In the genomic region with DNA sequence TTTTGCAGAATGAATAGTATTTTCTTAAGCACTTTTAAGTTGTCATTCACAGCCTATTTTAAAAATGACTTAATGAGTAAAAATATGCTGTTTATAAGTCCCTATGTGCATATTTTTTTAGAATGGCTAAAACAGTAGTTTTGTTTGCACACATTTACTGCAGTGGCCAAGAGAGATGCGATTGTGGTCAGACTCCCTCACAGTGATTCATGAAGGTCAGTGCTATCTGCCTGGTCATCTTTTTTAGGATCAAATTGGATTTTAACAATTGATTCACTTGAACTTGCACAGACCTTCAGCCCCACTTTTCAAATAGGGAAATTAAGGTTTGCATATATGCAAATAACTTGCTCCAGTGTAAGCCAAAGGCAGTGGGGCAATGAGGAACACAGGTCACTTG, we compare ENCODE assay signal across 17 cellular contexts.
A peak's percentile ranks its signal among the peaks of the same experiment; 100 is the strongest.
DNase-seq lines count a peak whose midpoint lies in the region; ATAC-seq and TF ChIP-seq lines count a peak whose summit lies in the region.
"Had no signal": no experiment of that assay in that cellular context is flagged by ENCODE, and none has a peak within 500 bp of the region (broad histone marks: within the 10 kb centered on the region; RNA-seq: fewer than 3 reads in every experiment).

No MANE protein-coding gene starts in this region.

- TF ChIP-seq CTCF in SK-N-SH (IDR thresholded peaks at IDR 0.05) (no peak), foreskin fibroblast (IDR thresholded peaks at IDR 0.05; ENCODE audit: low read depth, low read length) (no peak)

- H3K27ac ChIP-seq in SK-N-SH (ENCODE audit: low read depth in 2 of 2, low read length in 1 of 2) = no peak overlapping the region
- H3K27ac ChIP-seq: left ventricle myocardium inferior, neutrophil, spleen, tibial nerve had no signal

- no peaks in the 10 kb centered on the region for H3K36me3 ChIP-seq in SK-N-SH (replicated peaks in 1 of 2; ENCODE audit: control insufficient read depth in 1 of 2, insufficient read depth in 2 of 2, low read length in 1 of 2)
- H3K36me3 ChIP-seq: left ventricle myocardium inferior, neutrophil, spleen, tibial nerve had no signal

- TF ChIP-seq RAD21 in SK-N-SH (IDR thresholded peaks at IDR 0.05; ENCODE audit: low read length) = no peak

- H3K79me2 ChIP-seq in SK-N-SH (ENCODE audit: insufficient read depth) = no peaks in the 10 kb centered on the region

- no peaks in the 10 kb centered on the region for H3K9me2 ChIP-seq in SK-N-SH

- no peaks in the 10 kb centered on the region for H3F3A ChIP-seq in SK-N-SH (replicated peaks; ENCODE audit: insufficient read depth)

- 29% methylated on average over 1 of the region's 1 CpG for WGBS in SK-N-SH (ENCODE audit: low lambda C conversion rate)

- peaks cover 0 to 8% of the 10 kb centered on the region in 2 experiments; a peak in 2 of 4 replicates for H3K4me1 ChIP-seq in SK-N-SH (ENCODE audit: control insufficient read depth in 1 of 2, insufficient read depth in 2 of 2, low read depth in 1 of 2, low read length in 1 of 2)
- H3K4me1 ChIP-seq: left ventricle myocardium inferior, spleen, tibial nerve had no signal

- POLR2A ChIA-PET in SK-N-SH (lab: Yijun Ruan, JAX) = no interaction called here

- H3K9ac ChIP-seq in SK-N-SH = no peak overlapping the region

- no peak for ATAC-seq in HG02870 (IDR thresholded peaks at IDR 0.05; ENCODE audit: unreplicated experiment)
- no peak for ATAC-seq in GM19395 (IDR thresholded peaks at IDR 0.05; ENCODE audit: unreplicated experiment)
- ATAC-seq: effector memory CD8-positive, alpha-beta T cell; Right ventricle myocardium inferior had no signal

- H2AFZ ChIP-seq in SK-N-SH (ENCODE audit: low read depth) = no peak overlapping the region

- no peak overlapping the region for H3K4me3 ChIP-seq in SK-N-SH (ENCODE audit: low read depth in 2 of 2, low read length in 1 of 2)
- no peak overlapping the region for H3K4me3 ChIP-seq in foreskin fibroblast (ENCODE audit: low read depth in 1 of 2, low read length in 2 of 2)
- H3K4me3 ChIP-seq: left ventricle myocardium inferior, spleen, tibial nerve had no signal

- CTCF ChIA-PET in SK-N-SH (lab: Yijun Ruan, JAX) = interaction anchor here (1.0 kb wide), 1 partner anchor 259 kb away, joined by 3 read pairs; no protein-coding TSS in a partner anchor

- no peaks in the 10 kb centered on the region for H3K27me3 ChIP-seq in SK-N-SH (ENCODE audit: insufficient read depth)
- H3K27me3 ChIP-seq: tibial nerve had no signal

- DNase-seq in HCEC 1CT (peak; percentile 83), SK-N-SH (no peak), foreskin fibroblast (peak; percentile 42 to 45), DMS114 treated with DMSO at 0.1 percent for 48 hours (lab: John Stamatoyannopoulos, UW; ENCODE audit: unreplicated experiment) (no peak), AML-193 (lab: John Stamatoyannopoulos, UW) (no peak)
- DNase-seq: activated CD4-positive, alpha-beta T cell treated with anti-CD3 and anti-CD28 coated beads for 4 hours; effector memory CD8-positive, alpha-beta T cell; head of caudate nucleus; left ventricle myocardium inferior; NCI-H187; spleen; stimulated activated CD4-positive, alpha-beta T cell treated with anti-CD3 and anti-CD28 coated beads, Interleukin-4, amount 100 ng/mL, for 24 hours had no signal

- TF ChIP-seq EP300 in SK-N-SH (IDR thresholded peaks at IDR 0.05; ENCODE audit: borderline replicate concordance in 1 of 2, low read depth in 1 of 2, low read length in 1 of 2) = no peak

- no peaks in the 10 kb centered on the region for H3K9me3 ChIP-seq in SK-N-SH
- H3K9me3 ChIP-seq: left ventricle myocardium inferior, neutrophil, spleen, tibial nerve had no signal

- H4K20me1 ChIP-seq in SK-N-SH (ENCODE audit: insufficient read depth) = no peaks in the 10 kb centered on the region

- no peak overlapping the region for H3K4me2 ChIP-seq in SK-N-SH

TF ChIP-seq in SK-N-SH, 30 proteins besides CTCF, POLR2A, EP300 and RAD21:
- TF ChIP-seq TCF12 (IDR thresholded peaks at IDR 0.05) = 0 out of 2 replicates have a peak, but pooled peaks have one; percentile 14
- TF ChIP-seq FOSL2 (IDR thresholded peaks at IDR 0.05; ENCODE audit: borderline replicate concordance, low read depth) = 0 out of 2 replicates have a peak, but pooled peaks have one; percentile 9
- no peak for TF ChIP-seq MEF2A (IDR thresholded peaks at IDR 0.05; ENCODE audit: borderline replicate concordance, low read depth)

Comparison
In these comparisons a context has a peak if more than half of its experiments do, and no peak if none do; other contexts are left out.
1. DNase-seq: peak in HCEC 1CT (single experiment) and foreskin fibroblast (2 of 2); none in SK-N-SH (single experiment), DMS114 treated with DMSO at 0.1 percent for 48 hours (single experiment) and AML-193 (0 of 2).